Comparison of ENCODE assay signal across 12 cellular contexts in genomic region chr1:67791686-67792475, GRCh38. TPM values are rescaled to one million over a fixed set of nuclear protein-coding genes. Genes with fewer than 3 reads are reported as not detected.
DNase-seq lines count a peak whose midpoint lies in the region; ATAC-seq and TF ChIP-seq lines count a peak whose summit lies in the region.
"Had no signal": no experiment of that assay in that cellular context is flagged by ENCODE, and none has a peak within 500 bp of the region (broad histone marks: within the 10 kb centered on the region; RNA-seq: fewer than 3 reads in every experiment).

No MANE protein-coding gene starts in this region.

- no peaks in the 10 kb centered on the region for H3K9me3 ChIP-seq in gastrocnemius medialis
- H3K9me3 ChIP-seq: colonic mucosa had no signal

- H3K27ac ChIP-seq in gastrocnemius medialis: no peak overlapping the region
- H3K27ac ChIP-seq: colonic mucosa had no signal

- H3K36me3 ChIP-seq in gastrocnemius medialis: no peaks in the 10 kb centered on the region
- H3K36me3 ChIP-seq: colonic mucosa had no signal

- TF ChIP-seq CTCF in foreskin fibroblast (IDR thresholded peaks at IDR 0.05; ENCODE audit: low read depth, low read length) (no peak), gastrocnemius medialis (IDR thresholded peaks at IDR 0.05 in 4 of 5, conservative IDR thresholded peaks at IDR 0.05 in 1 of 5) (no peak)

- peak; percentile 95 for DNase-seq in ELR (ENCODE audit: low read depth)
- peak; percentile 53 for DNase-seq in T1000 (lab: John Stamatoyannopoulos, UW)
- peak; percentile 89 to 91 for DNase-seq in foreskin fibroblast
- peak in 1 of 2 donors; percentile 41 for DNase-seq in gastrocnemius medialis
- no peak for DNase-seq in activated CD4-positive, alpha-beta T cell treated with anti-CD3 and anti-CD28 coated beads for 4 hours
- DNase-seq in KBM-7: no peak
- no peak for DNase-seq in NCI-H187 treated with DMSO at 0.1 percent for 48 hours (lab: John Stamatoyannopoulos, UW)
- DNase-seq: activated CD4-positive, alpha-beta T cell treated with anti-CD3 and anti-CD28 coated beads for 36 hours; colonic mucosa; naive thymus-derived CD8-positive, alpha-beta T cell; NCI-H1436 treated with DMSO at 0.1 percent for 48 hours had no signal

- no peaks in the 10 kb centered on the region for H3K27me3 ChIP-seq in gastrocnemius medialis
- H3K27me3 ChIP-seq: colonic mucosa had no signal

- in situ Hi-C loops in gastrocnemius medialis (cut with MboI; ENCODE audit: low sequenced_read_pairs in 4 of 4) (no loop called here), KBM-7 (cut with MboI; ENCODE audit: low pct_unique_long_range_greater_than_20kb, low sequenced_read_pairs) (no loop called here)

- no peak for TF ChIP-seq POLR2A in gastrocnemius medialis (IDR thresholded peaks at IDR 0.05)

- intact Hi-C loops in gastrocnemius medialis (cut with DNase I; ENCODE audit: low total_unique reads): no loop called here

- peaks cover 4 to 14% of the 10 kb centered on the region in 2 donors for H3K4me1 ChIP-seq in gastrocnemius medialis
- H3K4me1 ChIP-seq: colonic mucosa had no signal

- no peak overlapping the region for H3K4me3 ChIP-seq in foreskin fibroblast (ENCODE audit: low read depth in 1 of 2, low read length in 2 of 2)
- no peak overlapping the region for H3K4me3 ChIP-seq in gastrocnemius medialis
- H3K4me3 ChIP-seq: colonic mucosa had no signal

- ATAC-seq in gastrocnemius medialis: peak; percentile 53 to 72
- no peak for ATAC-seq in HG03442 (IDR thresholded peaks at IDR 0.05; ENCODE audit: unreplicated experiment)
- ATAC-seq: activated CD4-positive, alpha-beta T cell treated with anti-CD3 and anti-CD28 coated beads for 36 hours; naive thymus-derived CD8-positive, alpha-beta T cell had no signal

RNA-seq across cellular contexts. Expression of gene GNG12, which starts 41.4 kb away (rescaled TPM):
- total RNA-seq in gastrocnemius medialis: 10 to 100 TPM; 17.9 to 24.5 (median 22.1) TPM
- total RNA-seq: naive thymus-derived CD8-positive, alpha-beta T cell had no signal

Comparison
In these comparisons a context has a peak if more than half of its experiments do, and no peak if none do; other contexts are left out.
1. DNase-seq: peak in ELR (single experiment), T1000 (single experiment) and foreskin fibroblast (2 of 2); none in activated CD4-positive, alpha-beta T cell treated with anti-CD3 and anti-CD28 coated beads for 4 hours (0 of 2), KBM-7 (single experiment) and NCI-H187 treated with DMSO at 0.1 percent for 48 hours (single experiment).